8 cellular contexts compared by ENCODE assay signal in genomic region chr1:145824499-145824842, GRCh38. TPM values are rescaled to one million over a fixed set of nuclear protein-coding genes. Genes with fewer than 3 reads are reported as not detected.
DNase-seq lines count a peak whose midpoint lies in the region; ATAC-seq and TF ChIP-seq lines count a peak whose summit lies in the region.

No MANE protein-coding gene starts in this region.

- peak; percentile 27 for DNase-seq in GM10248 (ENCODE audit: extremely low spot score)
- DNase-seq in SK-N-SH: peak; percentile 11
- no peak for DNase-seq in fibroblast of mammary gland (ENCODE audit: low read depth)
- DNase-seq in retina: no peak
- DNase-seq in effector CD8-positive, alpha-beta T cell (lab: John Stamatoyannopoulos, UW): no peak

- H3K9me2 ChIP-seq in SK-N-SH: no peaks in the 10 kb centered on the region

- H3K79me2 ChIP-seq in SK-N-SH (ENCODE audit: insufficient read depth): peaks cover 56% of the 10 kb centered on the region

- CTCF ChIA-PET in GM10248 (lab: Yijun Ruan, JAX) (interaction anchor here (0.8 to 16.6 kb wide), 4 partner anchors 20 to 67 kb away, joined by 3 to 277 read pairs (median 4); partner anchors contain the start of genes NUDT17 and PIAS3), SK-N-SH (lab: Yijun Ruan, JAX) (interaction anchor here (1.4 to 10.4 kb wide), 4 partner anchors 21 to 183 kb away, joined by 3 to 121 read pairs (median 4); partner anchors contain the start of genes ITGA10 and NUDT17)

- peaks cover 24 to 37% of the 10 kb centered on the region in 2 experiments for H3K36me3 ChIP-seq in SK-N-SH (replicated peaks in 1 of 2; ENCODE audit: control insufficient read depth in 1 of 2, insufficient read depth in 2 of 2, low read length in 1 of 2)
- H3K36me3 ChIP-seq in rectal smooth muscle tissue (ENCODE audit: control insufficient read depth, insufficient read depth, low read length): peaks cover 22% of the 10 kb centered on the region

- TF ChIP-seq CTCF in GM10248 (IDR thresholded peaks at IDR 0.05; ENCODE audit: control extremely low read depth, extremely low read depth, low read depth, missing control alignments) (no peak), SK-N-SH (IDR thresholded peaks at IDR 0.05) (no peak), fibroblast of mammary gland (conservative IDR thresholded peaks at IDR 0.05; ENCODE audit: control insufficient read depth, insufficient read depth, low read depth, low read length) (no peak)

- peak overlapping the region; percentile 90 to 99 for H3K4me3 ChIP-seq in SK-N-SH (ENCODE audit: low read depth in 2 of 2, low read length in 1 of 2)
- H3K4me3 ChIP-seq in fibroblast of mammary gland (ENCODE audit: control insufficient read depth, low read depth, low read length): peak overlapping the region; percentile 99
- peak overlapping the region; percentile 97 for H3K4me3 ChIP-seq in rectal smooth muscle tissue (ENCODE audit: low read length)

- H3K4me1 ChIP-seq in SK-N-SH (ENCODE audit: control insufficient read depth in 1 of 2, insufficient read depth in 2 of 2, low read depth in 1 of 2, low read length in 1 of 2) (peaks cover 0 to 12% of the 10 kb centered on the region in 2 experiments; a peak in 2 of 4 replicates), rectal smooth muscle tissue (ENCODE audit: control insufficient read depth, insufficient read depth, low read length) (peaks cover 3% of the 10 kb centered on the region)

- ATAC-seq in HG02642 (IDR thresholded peaks at IDR 0.05; ENCODE audit: poor library complexity, unreplicated experiment) (no peak), HG02870 (IDR thresholded peaks at IDR 0.05; ENCODE audit: unreplicated experiment) (no peak)

- TF ChIP-seq EP300 in SK-N-SH (IDR thresholded peaks at IDR 0.05; ENCODE audit: borderline replicate concordance in 1 of 2, low read depth in 1 of 2, low read length in 1 of 2): no peak

- peaks cover 14% of the 10 kb centered on the region for H3F3A ChIP-seq in SK-N-SH (replicated peaks; ENCODE audit: insufficient read depth)

- POLR2A ChIA-PET in GM10248 (lab: Yijun Ruan, JAX) (no interaction called here), SK-N-SH (lab: Yijun Ruan, JAX) (interaction anchor here (1.1 to 1.4 kb wide), 3 partner anchors 21 to 103 kb away, joined by 3 to 12 read pairs (median 3); partner anchors contain the start of genes NUDT17, PIAS3 and RBM8A)

- H3K9ac ChIP-seq in SK-N-SH (peak overlapping the region; percentile 87), rectal smooth muscle tissue (ENCODE audit: low read length) (peak overlapping the region; percentile 83)

- H3K27me3 ChIP-seq in SK-N-SH (ENCODE audit: insufficient read depth) (no peaks in the 10 kb centered on the region), rectal smooth muscle tissue (ENCODE audit: control insufficient read depth, insufficient read depth, low read length) (no peaks in the 10 kb centered on the region)

- no peak for TF ChIP-seq RAD21 in SK-N-SH (IDR thresholded peaks at IDR 0.05; ENCODE audit: low read length)

- peak overlapping the region; percentile 90 for H2AFZ ChIP-seq in SK-N-SH (ENCODE audit: low read depth)

- no peaks in the 10 kb centered on the region for H3K9me3 ChIP-seq in SK-N-SH

- 3% methylated on average over 7 of the region's 7 CpGs for WGBS in SK-N-SH (ENCODE audit: low lambda C conversion rate)

- H3K4me2 ChIP-seq in SK-N-SH: peak overlapping the region; percentile 74

- H3K27ac ChIP-seq in SK-N-SH (ENCODE audit: low read depth in 2 of 2, low read length in 1 of 2) (peak overlapping the region; percentile 92 to 98), rectal smooth muscle tissue (ENCODE audit: low read depth, low read length) (peak overlapping the region; percentile 76)

- no peaks in the 10 kb centered on the region for H4K20me1 ChIP-seq in SK-N-SH (ENCODE audit: insufficient read depth)

TF ChIP-seq in SK-N-SH, 30 proteins besides CTCF, POLR2A, EP300 and RAD21:
- TF ChIP-seq SIN3A (IDR thresholded peaks at IDR 0.05; ENCODE audit: borderline replicate concordance, low read depth, low read length): no peak
- no peak for TF ChIP-seq ZBTB33 (IDR thresholded peaks at IDR 0.05; ENCODE audit: borderline replicate concordance, low read depth)
- TF ChIP-seq FOXM1 (IDR thresholded peaks at IDR 0.05; ENCODE audit: low read depth): no peak
- no peak for TF ChIP-seq TEAD4 (IDR thresholded peaks at IDR 0.05; ENCODE audit: borderline replicate concordance, insufficient read depth)
- TF ChIP-seq RCOR1 (IDR thresholded peaks at IDR 0.05; ENCODE audit: low read length): no peak
- no peak for TF ChIP-seq JUND (IDR thresholded peaks at IDR 0.05)
- TF ChIP-seq IRF3 (IDR thresholded peaks at IDR 0.05; ENCODE audit: low read depth, low read length): no peak
- TF ChIP-seq FOXJ3 (CRISPR knock-in tag; IDR thresholded peaks at IDR 0.05): no peak
- TF ChIP-seq USF1 (IDR thresholded peaks at IDR 0.05; ENCODE audit: borderline replicate concordance, low read depth): no peak
- no peak for TF ChIP-seq FOSL2 (IDR thresholded peaks at IDR 0.05; ENCODE audit: borderline replicate concordance, low read depth)
- TF ChIP-seq ELF1 (IDR thresholded peaks at IDR 0.05): no peak
- no peak for TF ChIP-seq MEF2A (IDR thresholded peaks at IDR 0.05; ENCODE audit: borderline replicate concordance, low read depth)
- no peak for TF ChIP-seq TCF12 (IDR thresholded peaks at IDR 0.05)
- TF ChIP-seq TAF1 (IDR thresholded peaks at IDR 0.05; ENCODE audit: borderline replicate concordance, low read depth, low read length): no peak
- no peak for TF ChIP-seq RXRA (IDR thresholded peaks at IDR 0.05; ENCODE audit: borderline replicate concordance, low read depth)
- TF ChIP-seq MAX (IDR thresholded peaks at IDR 0.05; ENCODE audit: low read depth): no peak
- TF ChIP-seq NFIC (IDR thresholded peaks at IDR 0.05; ENCODE audit: borderline replicate concordance): no peak
- TF ChIP-seq NRF1 (IDR thresholded peaks at IDR 0.05; ENCODE audit: low read depth, low read length): no peak

RNA-seq across cellular contexts. Expression of gene POLR3C, which starts 0.5 kb away (rescaled TPM):
- 34.1 and 40.9 TPM in 2 replicates for polyA plus RNA-seq in SK-N-SH (2012; rRNA removed)
- 32.1 and 36.1 TPM in 2 replicates for polyA plus RNA-seq in SK-N-SH (2012; cell fraction: cytosol; rRNA removed)
- polyA plus RNA-seq in SK-N-SH (2012; cell fraction: nucleus; rRNA removed): 51.9 and 53.9 TPM in 2 replicates

RNA-seq across cellular contexts. Expression of gene RNF115, which starts 0.6 kb away (rescaled TPM):
- 4.8 and 6.1 TPM in 2 replicates for polyA plus RNA-seq in SK-N-SH (2012; rRNA removed)
- 5.0 and 5.2 TPM in 2 replicates for polyA plus RNA-seq in SK-N-SH (2012; cell fraction: cytosol; rRNA removed)
- polyA plus RNA-seq in SK-N-SH (2012; cell fraction: nucleus; rRNA removed): 8.0 and 15.4 TPM in 2 replicates

RNA-seq across cellular contexts. Expression of gene NUDT17, which starts 21.0 kb away (rescaled TPM):
- 7.8 and 8.1 TPM in 2 replicates for polyA plus RNA-seq in SK-N-SH (2012; rRNA removed)
- 4.3 and 5.9 TPM in 2 replicates for polyA plus RNA-seq in SK-N-SH (2012; cell fraction: cytosol; rRNA removed)
- 20.7 and 25.9 TPM in 2 replicates for polyA plus RNA-seq in SK-N-SH (2012; cell fraction: nucleus; rRNA removed)

RNA-seq across cellular contexts. Expression of gene PIAS3, which starts 34.4 kb away (rescaled TPM):
- polyA plus RNA-seq in SK-N-SH (2012; rRNA removed): 35.5 and 39.1 TPM in 2 replicates
- 16.1 and 18.8 TPM in 2 replicates for polyA plus RNA-seq in SK-N-SH (2012; cell fraction: cytosol; rRNA removed)
- 157 and 192 TPM in 2 replicates for polyA plus RNA-seq in SK-N-SH (2012; cell fraction: nucleus; rRNA removed)

Comparison
In these comparisons a context has a peak if more than half of its experiments do, and no peak if none do; other contexts are left out.
1. DNase-seq: peak in GM10248 (single experiment) and SK-N-SH (single experiment); none in fibroblast of mammary gland (single experiment), retina (single experiment) and effector CD8-positive, alpha-beta T cell (single experiment).
2. Peak in every context shown above with its lines, with median percentiles within 50 percentile points of each other: H3K4me3 ChIP-seq.